Comparison of ENCODE assay signal across 8 cellular contexts in the genomic region with DNA sequence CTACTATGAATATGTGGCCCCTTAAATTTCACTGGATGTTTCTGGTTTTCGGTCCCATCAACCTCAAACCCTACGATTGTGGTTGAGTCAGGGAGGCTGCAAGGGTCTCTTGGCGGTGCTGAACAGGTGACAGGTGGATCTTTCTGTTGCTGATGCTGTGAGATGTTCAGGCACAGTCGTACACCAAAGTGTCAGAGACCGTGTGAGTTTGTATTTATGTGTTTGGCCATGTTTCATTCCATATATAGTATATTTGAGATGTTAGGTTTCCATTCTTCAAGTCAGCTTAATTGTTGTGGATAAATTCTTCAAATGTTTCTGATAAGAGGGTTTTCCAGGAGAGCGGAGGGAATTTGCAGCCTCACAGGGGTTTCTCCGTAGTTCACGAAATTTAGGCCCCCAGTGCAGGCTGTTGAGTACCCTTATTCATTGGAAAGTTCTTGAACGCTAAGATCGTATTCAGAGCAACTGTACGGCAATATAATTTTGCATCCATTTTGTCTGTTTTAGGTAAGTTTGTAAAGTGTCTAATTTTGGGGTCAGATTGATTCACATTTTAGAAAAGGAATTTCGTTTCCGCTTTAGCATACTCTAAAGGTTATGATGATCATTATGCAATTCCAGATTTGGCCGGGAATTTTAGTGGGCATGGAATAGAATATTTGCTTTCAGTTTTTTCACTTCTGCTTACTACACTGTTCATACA. TPM values are rescaled to one million over a fixed set of nuclear protein-coding genes. Genes with fewer than 3 reads are reported as not detected.
DNase-seq lines count a peak whose midpoint lies in the region; ATAC-seq and TF ChIP-seq lines count a peak whose summit lies in the region.

No MANE protein-coding gene starts in this region.

- peak overlapping the region; percentile 49 for H3K9ac ChIP-seq in muscle layer of colon (ENCODE audit: low read length)

- ATAC-seq in activated CD8-positive, alpha-beta memory T cell treated with anti-CD3 and anti-CD28 coated beads, Interleukin-2, amount 10 ng/mL, durations not matched to agents 7 days and 5 days, result peak; percentile 29

- CTCF ChIA-PET in activated CD8-positive, alpha-beta memory T cell treated with anti-CD3 and anti-CD28 coated beads, Interleukin-2, amount 10 ng/mL, durations not matched to agents 7 days and 5 days (lab: Charles Lee), result interaction anchor here (1.3 to 1.5 kb wide), 4 partner anchors 16 to 233 kb away, joined by 3 to 5 read pairs (median 4); no protein-coding TSS in a partner anchor

- no peaks in the 10 kb centered on the region for H3K9me3 ChIP-seq in Peyer's patch
- H3K9me3 ChIP-seq in muscle layer of colon (ENCODE audit: low read length), result no peaks in the 10 kb centered on the region

- peaks cover 0 to 26% (median 5%) of the 10 kb centered on the region in 4 donors for H3K4me1 ChIP-seq in Peyer's patch
- peaks cover 14% of the 10 kb centered on the region for H3K4me1 ChIP-seq in muscle layer of colon (ENCODE audit: insufficient read depth, low read length)

- H3K36me3 Mint-ChIP-seq in activated CD8-positive, alpha-beta memory T cell treated with anti-CD3 and anti-CD28 coated beads, Interleukin-2, amount 10 ng/mL, durations not matched to agents 7 days and 5 days, result peaks cover 38% of the 10 kb centered on the region
- 0 out of 2 replicates have a peak, but pooled peaks cover 3% of the 10 kb centered on the region for H3K36me3 Mint-ChIP-seq in HFFc6 (ENCODE audit: low read depth)
- peaks cover 11% of the 10 kb centered on the region for H3K36me3 Mint-ChIP-seq in dendritic cell treated with granulocyte-macrophage colony-stimulating factor and Interleukin-4, amounts not matched to agents 40 ng/mL and 50 ng/mL, for 4 days (ENCODE audit: low read depth)

- peak overlapping the region; percentile 92 for H3K4me3 Mint-ChIP-seq in activated CD8-positive, alpha-beta memory T cell treated with anti-CD3 and anti-CD28 coated beads, Interleukin-2, amount 10 ng/mL, durations not matched to agents 7 days and 5 days
- peak overlapping the region; percentile 94 for H3K4me3 Mint-ChIP-seq in HFFc6
- peak overlapping the region; percentile 86 for H3K4me3 Mint-ChIP-seq in dendritic cell treated with granulocyte-macrophage colony-stimulating factor and Interleukin-4, amounts not matched to agents 40 ng/mL and 50 ng/mL, for 4 days

- peaks cover under 1% of the 10 kb centered on the region for H3K9me3 Mint-ChIP-seq in activated CD8-positive, alpha-beta memory T cell treated with anti-CD3 and anti-CD28 coated beads, Interleukin-2, amount 10 ng/mL, durations not matched to agents 7 days and 5 days (ENCODE audit: low read depth)
- H3K9me3 Mint-ChIP-seq in HFFc6, result no peaks in the 10 kb centered on the region
- H3K9me3 Mint-ChIP-seq in dendritic cell treated with granulocyte-macrophage colony-stimulating factor and Interleukin-4, amounts not matched to agents 40 ng/mL and 50 ng/mL, for 4 days, result no peaks in the 10 kb centered on the region

- TF ChIP-seq CTCF in HFFc6 (IDR thresholded peaks at IDR 0.05) (no peak), Peyer's patch (IDR thresholded peaks at IDR 0.05) (no peak), GM20000 (IDR thresholded peaks at IDR 0.05; ENCODE audit: extremely low read depth, missing control alignments) (no peak)

- peak overlapping the region; percentile 93 to 98 (median 98) for H3K27ac ChIP-seq in Peyer's patch
- peak overlapping the region; percentile 74 for H3K27ac ChIP-seq in muscle layer of colon (ENCODE audit: low read depth, low read length)

- DNase-seq in activated CD8-positive, alpha-beta memory T cell treated with anti-CD3 and anti-CD28 coated beads, Interleukin-2, amount 10 ng/mL, durations not matched to agents 7 days and 5 days, result peak; percentile 82
- no peak for DNase-seq in activated CD8-positive, alpha-beta memory T cell treated with anti-CD3 and anti-CD28 coated beads, Interleukin-2, amount 50 U/mL, for 48 hours
- no peak for DNase-seq in HFFc6
- peak in 2 of 3 donors; percentile 34 to 55 for DNase-seq in Peyer's patch
- no peak for DNase-seq in AG08395 (ENCODE audit: low spot score)
- no peak for DNase-seq in GM20000 (ENCODE audit: low spot score)

- no peaks in the 10 kb centered on the region for H3K36me3 ChIP-seq in Peyer's patch
- H3K36me3 ChIP-seq in muscle layer of colon (ENCODE audit: insufficient read depth, low read length), result no peaks in the 10 kb centered on the region

- H3K27me3 Mint-ChIP-seq in activated CD8-positive, alpha-beta memory T cell treated with anti-CD3 and anti-CD28 coated beads, Interleukin-2, amount 10 ng/mL, durations not matched to agents 7 days and 5 days, result no peaks in the 10 kb centered on the region
- H3K27me3 Mint-ChIP-seq in HFFc6 (ENCODE audit: insufficient read depth), result no peaks in the 10 kb centered on the region
- H3K27me3 Mint-ChIP-seq in dendritic cell treated with granulocyte-macrophage colony-stimulating factor and Interleukin-4, amounts not matched to agents 40 ng/mL and 50 ng/mL, for 4 days, result no peaks in the 10 kb centered on the region

- H3K4me3 ChIP-seq in Peyer's patch (peak overlapping the region; percentile 83 to 99 (median 86)), muscle layer of colon (ENCODE audit: low read depth in 1 of 2, low read length in 2 of 2) (peak overlapping the region; percentile 43 to 72)

- no peak for TF ChIP-seq POLR2A in Peyer's patch (IDR thresholded peaks at IDR 0.05)

- H3K27ac Mint-ChIP-seq in activated CD8-positive, alpha-beta memory T cell treated with anti-CD3 and anti-CD28 coated beads, Interleukin-2, amount 10 ng/mL, durations not matched to agents 7 days and 5 days, result peak overlapping the region; percentile 91
- H3K27ac Mint-ChIP-seq in HFFc6, result peak overlapping the region; percentile 81
- peak overlapping the region; percentile 89 for H3K27ac Mint-ChIP-seq in dendritic cell treated with granulocyte-macrophage colony-stimulating factor and Interleukin-4, amounts not matched to agents 40 ng/mL and 50 ng/mL, for 4 days

- intact Hi-C loops in dendritic cell treated with granulocyte-macrophage colony-stimulating factor and Interleukin-4, amounts not matched to agents 40 ng/mL and 50 ng/mL, for 4 days (cut with micrococcal nuclease), result loop anchor here (5.0 kb wide), 2 partner anchors 46 to 61 kb away; no protein-coding TSS in a partner anchor

- peaks cover 40% of the 10 kb centered on the region for H3K4me1 Mint-ChIP-seq in activated CD8-positive, alpha-beta memory T cell treated with anti-CD3 and anti-CD28 coated beads, Interleukin-2, amount 10 ng/mL, durations not matched to agents 7 days and 5 days
- peaks cover 51% of the 10 kb centered on the region for H3K4me1 Mint-ChIP-seq in HFFc6 (ENCODE audit: low read depth)
- H3K4me1 Mint-ChIP-seq in dendritic cell treated with granulocyte-macrophage colony-stimulating factor and Interleukin-4, amounts not matched to agents 40 ng/mL and 50 ng/mL, for 4 days (ENCODE audit: low read depth), result peaks cover 26% of the 10 kb centered on the region

- H3K27me3 ChIP-seq in Peyer's patch (no peaks in the 10 kb centered on the region), muscle layer of colon (ENCODE audit: control insufficient read depth in 1 of 2, insufficient read depth in 2 of 2, low read length in 2 of 2) (no peaks in the 10 kb centered on the region)

RNA-seq across cellular contexts. Expression of gene TAB2, which starts 1.2 kb away (rescaled TPM):
- 100 to 1,000 TPM; 120 to 138 TPM for total RNA-seq in activated CD8-positive, alpha-beta memory T cell treated with anti-CD3 and anti-CD28 coated beads, Interleukin-2, amount 10 ng/mL, durations not matched to agents 7 days and 5 days
- total RNA-seq in HFFc6 (2021; fragmentation: NEBNext Ultra II Directional; extraction: Animal tissue kit (Norgen Biotek cat#: 25700)), result 10 to 100 TPM; 37.8 to 50.6 (median 44.5) TPM
- total RNA-seq in Peyer's patch, result 10 to 100 TPM; 48.2 to 84.6 (median 52.8) TPM

Comparison
In these comparisons a context has a peak if more than half of its experiments do, and no peak if none do; other contexts are left out.
1. DNase-seq: peak in activated CD8-positive, alpha-beta memory T cell treated with anti-CD3 and anti-CD28 coated beads, Interleukin-2, amount 10 ng/mL, durations not matched to agents 7 days and 5 days (single experiment) and Peyer's patch (2 of 3); none in activated CD8-positive, alpha-beta memory T cell treated with anti-CD3 and anti-CD28 coated beads, Interleukin-2, amount 50 U/mL, for 48 hours (single experiment), HFFc6 (single experiment), AG08395 (single experiment) and GM20000 (single experiment).
2. Peak in every context shown above with its lines, with median percentiles within 50 percentile points of each other: H3K27ac Mint-ChIP-seq and H3K4me3 Mint-ChIP-seq.